9 cellular contexts compared by ENCODE assay signal in the genomic region with DNA sequence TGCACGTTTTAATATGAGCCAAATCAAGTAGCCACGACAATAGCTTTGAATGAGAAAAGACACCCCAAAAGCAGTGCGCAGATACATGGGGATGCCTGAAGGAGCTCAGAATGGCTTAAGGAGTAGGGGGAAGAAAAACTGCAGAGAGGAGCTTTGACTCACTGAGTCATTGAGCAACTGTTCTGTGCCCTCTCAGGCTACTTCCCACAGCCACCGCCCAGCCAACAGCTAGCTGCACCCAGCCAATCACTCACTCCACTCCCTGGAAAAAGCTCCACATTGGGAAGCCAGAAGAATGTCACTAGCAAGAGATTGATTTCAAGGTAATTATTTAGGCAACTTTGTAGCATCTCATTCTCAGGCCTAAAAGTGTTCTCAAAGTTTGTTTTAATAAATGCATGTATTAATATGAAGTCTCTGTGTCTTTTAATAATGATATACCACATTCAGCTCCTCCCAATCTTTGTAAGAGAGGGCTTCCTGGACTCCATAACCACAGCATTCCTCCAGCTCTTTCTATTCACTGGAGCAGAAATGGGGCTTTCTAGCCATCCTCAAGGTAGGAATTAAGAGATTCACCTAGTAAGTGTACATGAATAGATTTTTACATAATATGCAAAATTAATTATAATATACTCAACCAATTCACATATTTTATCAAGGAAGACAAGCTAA. TPM values are rescaled to one million over a fixed set of nuclear protein-coding genes. Genes with fewer than 3 reads are reported as not detected.
DNase-seq lines count a peak whose midpoint lies in the region; ATAC-seq and TF ChIP-seq lines count a peak whose summit lies in the region.
"Had no signal": no experiment of that assay in that cellular context is flagged by ENCODE, and none has a peak within 500 bp of the region (broad histone marks: within the 10 kb centered on the region; RNA-seq: fewer than 3 reads in every experiment).

No MANE protein-coding gene starts in this region.

- peaks cover 19% of the 10 kb centered on the region for H3K4me1 ChIP-seq in PC-3 (ENCODE audit: insufficient read depth, low read length)
- peaks cover 51% of the 10 kb centered on the region for H3K4me1 ChIP-seq in osteoblast (ENCODE audit: insufficient read depth, low read length)

- CTCF ChIA-PET in PC-3 (lab: Charles Lee): interaction anchor here (0.7 kb wide), 1 partner anchor 259 kb away, joined by 3 read pairs; no protein-coding TSS in a partner anchor

- no peaks in the 10 kb centered on the region; the same call in 1 of the 2 replicates for H3K9me3 ChIP-seq in PC-3 (ENCODE audit: low read length)
- H3K9me3 ChIP-seq in osteoblast (ENCODE audit: low read depth, low read length): no peaks in the 10 kb centered on the region

- H3K27ac ChIP-seq in PC-3 (ENCODE audit: low read length): peak overlapping the region; percentile 1; the same call in 1 of the 2 replicates
- peak overlapping the region; percentile 33 for H3K27ac ChIP-seq in osteoblast (ENCODE audit: low read depth, low read length)

- no peaks in the 10 kb centered on the region for H3K9me2 ChIP-seq in PC-3 (replicated peaks; ENCODE audit: low read length)

- no TSS peak for BruUV-seq in PC-3 (replicated peaks; lab: Mats Ljungman, UMichigan)

- H3K4me2 ChIP-seq in PC-3 (ENCODE audit: low read length) (peak overlapping the region; percentile 54; the same call in 1 of the 2 replicates), osteoblast (ENCODE audit: insufficient read depth, low read length) (peak overlapping the region; percentile 30)

- H2AFZ ChIP-seq in PC-3 (ENCODE audit: low read length) (no peak overlapping the region), osteoblast (ENCODE audit: low read length) (no peak overlapping the region)

- no peaks in the 10 kb centered on the region for H3K27me3 ChIP-seq in PC-3 (ENCODE audit: low read length)
- H3K27me3 ChIP-seq in osteoblast (ENCODE audit: insufficient read depth, low read length): no peaks in the 10 kb centered on the region

- no peak overlapping the region for H3K4me3 ChIP-seq in PC-3 (ENCODE audit: low read length)
- H3K4me3 ChIP-seq in osteoblast (ENCODE audit: insufficient read depth, low read length): no peak overlapping the region

- DNase-seq in EH (ENCODE audit: low read depth): peak; percentile 76
- peak; percentile 50 for DNase-seq in PC-3
- DNase-seq in osteoblast (ENCODE audit: insufficient read length, low spot score, missing footprints): peak; percentile 83
- no peak for DNase-seq in inferior parietal cortex (ENCODE audit: extremely low spot score)
- DNase-seq: RPMI8226 had no signal

- no peaks in the 10 kb centered on the region for H4K20me1 ChIP-seq in PC-3 (ENCODE audit: low read length)
- H4K20me1 ChIP-seq in osteoblast (ENCODE audit: insufficient read depth, low read length): no peaks in the 10 kb centered on the region

- H3F3A ChIP-seq in PC-3 (ENCODE audit: low read length, unreplicated experiment): no peaks in the 10 kb centered on the region

- no peak overlapping the region for H3K9ac ChIP-seq in PC-3 (ENCODE audit: low read length)

- POLR2A ChIA-PET in PC-3 (lab: Charles Lee; ENCODE audit: unreplicated experiment): interaction anchor here (0.5 to 1.0 kb wide), 2 partner anchors 23 to 200 kb away, joined by 7 to 10 read pairs; no protein-coding TSS in a partner anchor

- H3K79me2 ChIP-seq in PC-3 (ENCODE audit: low read length): no peaks in the 10 kb centered on the region
- H3K79me2 ChIP-seq in osteoblast (ENCODE audit: insufficient read depth, low read length): peaks cover 85% of the 10 kb centered on the region

- intact Hi-C loops in PC-3 (cut with micrococcal nuclease): loop anchor here (5.0 kb wide), 2 partner anchors 183 to 248 kb away; no protein-coding TSS in a partner anchor

- H3K36me3 ChIP-seq in PC-3 (ENCODE audit: low read depth, low read length): peaks cover 8% of the 10 kb centered on the region
- no peaks in the 10 kb centered on the region for H3K36me3 ChIP-seq in osteoblast (ENCODE audit: insufficient read depth, low read length)

- TF ChIP-seq CTCF in PC-3 (conservative IDR thresholded peaks at IDR 0.05; ENCODE audit: low read depth, low read length) (no peak), osteoblast (IDR thresholded peaks at IDR 0.05; ENCODE audit: extremely low read depth, low read depth, low read length) (no peak)

- ATAC-seq in PC-3: peak; percentile 23; the same call in 1 of the 2 replicates
- peak; percentile 83 for ATAC-seq in esophagus mucosa
- no peak for ATAC-seq in HG02870 (IDR thresholded peaks at IDR 0.05; ENCODE audit: unreplicated experiment)
- no peak for ATAC-seq in GM21423 (IDR thresholded peaks at IDR 0.05; ENCODE audit: unreplicated experiment)
- ATAC-seq in GM19463 (IDR thresholded peaks at IDR 0.05; ENCODE audit: unreplicated experiment): no peak

RNA-seq across cellular contexts. Expression of a gene that starts 16.8 kb away (rescaled TPM):
- total RNA-seq in PC-3 (2014; rRNA removed): 5.1 and 6.2 TPM in 2 replicates
- total RNA-seq in esophagus mucosa: 3.0 TPM
- 62.2 and 69.5 TPM in 2 replicates for total RNA-seq in osteoblast

Comparison
In these comparisons a context has a peak if more than half of its experiments do, and no peak if none do; other contexts are left out.
1. ATAC-seq: peak in PC-3 (single experiment) and esophagus mucosa (single experiment); none in HG02870 (single experiment), GM21423 (single experiment) and GM19463 (single experiment).